11 cellular contexts compared by ENCODE assay signal in genomic region chr2:171957061-171957460, GRCh38. TPM values are rescaled to one million over a fixed set of nuclear protein-coding genes. Genes with fewer than 3 reads are reported as not detected.
DNase-seq lines count a peak whose midpoint lies in the region; ATAC-seq, FAIRE-seq and TF ChIP-seq lines count a peak whose summit lies in the region.
"Had no signal": no experiment of that assay in that cellular context is flagged by ENCODE, and none has a peak within 500 bp of the region (broad histone marks: within the 10 kb centered on the region; RNA-seq: fewer than 3 reads in every experiment).

No MANE protein-coding gene starts in this region.

- H2AFZ ChIP-seq in K562 (ENCODE audit: low read depth, low read length) (no peak overlapping the region), neural progenitor cell (replicated peaks) (no peak overlapping the region)

- H3K9me3 ChIP-seq in K562 (replicated peaks; ENCODE audit: control insufficient read depth, insufficient read depth, low read depth, low read length), result no peaks in the 10 kb centered on the region
- no peaks in the 10 kb centered on the region for H3K9me3 ChIP-seq in neural progenitor cell (ENCODE audit: low read depth)
- H3K9me3 ChIP-seq: lower lobe of right lung, tibial nerve had no signal

- no peak for TF ChIP-seq EP300 in K562 (IDR thresholded peaks at IDR 0.05; ENCODE audit: low read length)

- no peak overlapping the region for H3K4me3 Mint-ChIP-seq in neural progenitor cell
- H3K4me3 Mint-ChIP-seq: CD4-positive, alpha-beta memory T cell had no signal

- H3K79me2 ChIP-seq in K562 (ENCODE audit: control insufficient read depth, insufficient read depth, low read length) (peaks cover 12% of the 10 kb centered on the region; the same call in 1 of the 3 replicates), neural progenitor cell (ENCODE audit: low read depth) (peaks cover 6% of the 10 kb centered on the region)

- intact Hi-C loops in K562 (cut with micrococcal nuclease), result loop anchor here (1.0 kb wide), 1 partner anchor 146 kb away; no protein-coding TSS in a partner anchor

- H3K9ac ChIP-seq in K562 (ENCODE audit: insufficient read depth in 1 of 2, low read depth in 2 of 2, low read length in 2 of 2) (no peak overlapping the region), neural progenitor cell (no peak overlapping the region)

- H3K4me2 ChIP-seq in K562 (ENCODE audit: insufficient read depth, low read length) (no peak overlapping the region), neural progenitor cell (no peak overlapping the region)

- H3K27ac ChIP-seq in K562 (ENCODE audit: extremely low read depth, low read depth, low read length) (peak overlapping the region; percentile 3; the same call in 1 of the 3 replicates), neural progenitor cell (peak overlapping the region; percentile 56)
- H3K27ac ChIP-seq: tibial nerve had no signal

- no peaks in the 10 kb centered on the region for H3K9me3 Mint-ChIP-seq in neural progenitor cell
- H3K9me3 Mint-ChIP-seq: CD4-positive, alpha-beta memory T cell had no signal

- ATAC-seq in K562 (peak; percentile 59), HG03159 (IDR thresholded peaks at IDR 0.05; ENCODE audit: unreplicated experiment) (no peak)

- H3K36me3 Mint-ChIP-seq in neural progenitor cell, result peaks cover 15% of the 10 kb centered on the region

- no peaks in the 10 kb centered on the region; a peak in 1 of 5 replicates for H3K4me1 ChIP-seq in K562 (replicated peaks in 1 of 2; ENCODE audit: control insufficient read depth in 2 of 2, insufficient read depth in 2 of 2, low read length in 2 of 2)
- H3K4me1 ChIP-seq in neural progenitor cell, result no peaks in the 10 kb centered on the region
- H3K4me1 ChIP-seq: lower lobe of right lung had no signal

- H3K36me3 ChIP-seq in K562 (ENCODE audit: control insufficient read depth, insufficient read depth, low read length), result peaks cover 60% of the 10 kb centered on the region
- no peaks in the 10 kb centered on the region for H3K36me3 ChIP-seq in neural progenitor cell

- TF ChIP-seq CTCF in K562 (IDR thresholded peaks at IDR 0.05 in 2 of 3, conservative IDR thresholded peaks at IDR 0.05 in 1 of 3; ENCODE audit: insufficient read depth in 2 of 3, low read depth in 1 of 3, low read length in 3 of 3), result peak; percentile 18 to 50 (median 28); a peak in 3 of 6 replicates
- peak; percentile 26 for TF ChIP-seq CTCF in neural progenitor cell (IDR thresholded peaks at IDR 0.05)

- WGBS in K562 (ENCODE audit: insufficient coverage, low coverage, missing lambda C conversion rate), result 97% methylated on average over 2 of the region's 2 CpGs

- H4K20me1 ChIP-seq in K562 (replicated peaks; ENCODE audit: control insufficient read depth, insufficient read depth, low read length) (no peaks in the 10 kb centered on the region), neural progenitor cell (ENCODE audit: low read depth) (no peaks in the 10 kb centered on the region)

- POLR2A ChIA-PET in K562 (lab: Yijun Ruan, JAX), result interaction anchor here (0.7 to 0.8 kb wide), 2 partner anchors 13 to 58 kb away, joined by 3 read pairs; no protein-coding TSS in a partner anchor

- no peaks in the 10 kb centered on the region for H3K9me1 ChIP-seq in K562 (ENCODE audit: control insufficient read depth, insufficient read depth, low read length)

- peaks cover 17% of the 10 kb centered on the region for H3F3A ChIP-seq in neural progenitor cell (ENCODE audit: low read depth)

- H3K4me3 ChIP-seq in K562 (no peak overlapping the region), neural progenitor cell (no peak overlapping the region)
- H3K4me3 ChIP-seq: lower lobe of right lung, tibial nerve had no signal

- TF ChIP-seq POLR2A in K562 (conservative IDR thresholded peaks at IDR 0.05), result no peak

- in situ Hi-C loops in K562 (cut with MboI), result no loop called here

- H3K27ac Mint-ChIP-seq in neural progenitor cell, result no peak overlapping the region
- H3K27ac Mint-ChIP-seq: CD4-positive, alpha-beta memory T cell had no signal

- no peaks in the 10 kb centered on the region for H3K4me1 Mint-ChIP-seq in neural progenitor cell

- H3K27me3 Mint-ChIP-seq in neural progenitor cell (ENCODE audit: insufficient read depth, low read depth), result no peaks in the 10 kb centered on the region
- H3K27me3 Mint-ChIP-seq: CD4-positive, alpha-beta memory T cell had no signal

- TF ChIP-seq RAD21 in K562 (CRISPR knock-in tag; conservative IDR thresholded peaks at IDR 0.05 in 1 of 2, IDR thresholded peaks at IDR 0.05 in 1 of 2), result peak; percentile 60 to 74

- CTCF ChIA-PET in K562 (lab: Yijun Ruan, JAX; ENCODE audit: low intra/inter-chr PET ratio), result interaction anchor here (2.1 kb wide), 1 partner anchor 146 kb away, joined by 15 read pairs; the partner anchor contains the start of gene DLX2

- BruUV-seq in K562 (replicated peaks; lab: Mats Ljungman, UMichigan), result no TSS peak

- no peaks in the 10 kb centered on the region for H3K27me3 ChIP-seq in K562 (ENCODE audit: control insufficient read depth in 2 of 2, insufficient read depth in 2 of 2, low read length in 2 of 2)
- no peaks in the 10 kb centered on the region for H3K27me3 ChIP-seq in neural progenitor cell
- H3K27me3 ChIP-seq: tibial nerve had no signal

- FAIRE-seq in K562 (lab: Jason Lieb, UNC), result no peak

- DNase-seq in SIG-M5 treated with dmso at 0.1 percent for 504 hours (lab: John Stamatoyannopoulos, UW; ENCODE audit: unreplicated experiment) (peak; percentile 72), SIG-M5 (lab: John Stamatoyannopoulos, UW) (no peak), M059J (ENCODE audit: low read depth) (peak; percentile 55), K562 (ENCODE audit: extremely low read depth in 1 of 4, low spot score in 3 of 4) (peak in 1 of 4 experiments; percentile 22), neural progenitor cell (ENCODE audit: low spot score) (peak; percentile 9), iPS-NIHi11 (ENCODE audit: low spot score) (no peak)
- DNase-seq in activated effector memory CD4-positive, alpha-beta T cell treated with Interleukin-2 at 50 U/mL for 16 hours, result no peak
- DNase-seq: lower lobe of right lung had no signal

TF ChIP-seq in K562, 482 proteins besides CTCF, POLR2A, EP300 and RAD21 (continues in another document):
- TF ChIP-seq POLR2G (IDR thresholded peaks at IDR 0.05; ENCODE audit: low read depth, low read length), result 0 out of 2 replicates have a peak, but pooled peaks have one; percentile 14

RNA-seq across cellular contexts. Expression of gene HAT1, which starts 34.8 kb away (rescaled TPM):
- total RNA-seq in M059J (2014; rRNA removed; shearing (Covaris generic)), result 99.6 and 151 TPM in 2 replicates
- total RNA-seq in K562 (2011; cell fraction: chromatin; rRNA removed; ENCODE audit: low replicate concordance), result 45.2 and 99.1 TPM in 2 replicates
- total RNA-seq in K562 (2011; cell fraction: nucleolus; rRNA removed), result 30.7 and 34.7 TPM in 2 replicates
- total RNA-seq in K562 (2011; cell fraction: nucleoplasm; rRNA removed), result 57.9 and 59.7 TPM in 2 replicates
- total RNA-seq in K562 (2014; rRNA removed) (104 and 125 TPM in 2 replicates), K562 (2014; rRNA removed; fragmentation: Illumina TruSeq; extraction: Trizol) (216 and 262 TPM in 2 replicates), K562 (2015; rRNA removed; fragmentation: Illumina TruSeq; extraction: Trizol) (159 and 171 TPM in 2 replicates), K562 (2021) (148 and 162 TPM in 2 replicates), neural progenitor cell (ENCODE audit: low replicate concordance) (63.6 and 109 TPM in 2 replicates)
- polyA plus RNA-seq in K562 (2011; rRNA removed) (176 and 298 TPM in 2 replicates), K562 (2014; fragmentation: Illumina TruSeq; extraction: Trizol) (243 and 269 TPM in 2 replicates), K562 (2014; fragmentation: Nextera tagmentation; extraction: Ambion mirVana) (100 to 1,000 TPM; 369 to 384 TPM), K562 (2014; rRNA removed) (217 and 244 TPM in 2 replicates)
- polyA plus RNA-seq in K562 (2011; cell fraction: cytosol; rRNA removed), result 44.8 and 95.3 TPM in 2 replicates
- polyA plus RNA-seq in K562 (2011; cell fraction: nucleus; rRNA removed), result 22.2 and 34.5 TPM in 2 replicates
- 157 and 173 TPM in 2 replicates for polyA plus RNA-seq in K562 (2012)
- polyA minus RNA-seq in K562 (2011; rRNA and poly(A)+ RNA removed), result 190 and 212 TPM in 2 replicates
- 43.4 and 67.5 TPM in 2 replicates for polyA minus RNA-seq in K562 (2011; cell fraction: cytosol; rRNA and poly(A)+ RNA removed)
- 25.4 and 46.1 TPM in 2 replicates for polyA minus RNA-seq in K562 (2011; cell fraction: nucleus; rRNA and poly(A)+ RNA removed)

RNA-seq across cellular contexts. Expression of gene METAP1D, which starts 42.7 kb away (rescaled TPM):
- 6.8 and 7.8 TPM in 2 replicates for total RNA-seq in M059J (2014; rRNA removed; shearing (Covaris generic))
- total RNA-seq in K562 (2011; cell fraction: chromatin; rRNA removed; ENCODE audit: low replicate concordance), result 22.7 and 40.0 TPM in 2 replicates
- total RNA-seq in K562 (2011; cell fraction: nucleolus; rRNA removed), result 11.0 and 14.9 TPM in 2 replicates
- total RNA-seq in K562 (2011; cell fraction: nucleoplasm; rRNA removed), result 23.9 and 25.0 TPM in 2 replicates
- total RNA-seq in K562 (2014; rRNA removed) (10.2 TPM in 2 replicates), K562 (2014; rRNA removed; fragmentation: Illumina TruSeq; extraction: Trizol) (17.0 and 17.2 TPM in 2 replicates), K562 (2015; rRNA removed; fragmentation: Illumina TruSeq; extraction: Trizol) (15.6 and 17.8 TPM in 2 replicates), K562 (2021) (9.9 and 10.8 TPM in 2 replicates), neural progenitor cell (ENCODE audit: low replicate concordance) (8.2 and 9.8 TPM in 2 replicates)
- polyA plus RNA-seq in K562 (2011; rRNA removed) (20.0 and 22.5 TPM in 2 replicates), K562 (2014; fragmentation: Illumina TruSeq; extraction: Trizol) (16.7 and 23.4 TPM in 2 replicates), K562 (2014; fragmentation: Nextera tagmentation; extraction: Ambion mirVana) (10 to 100 TPM in 1 of 2 experiments, 1 to 10 TPM in 1; 8.0 to 10.4 TPM), K562 (2014; rRNA removed) (15.7 and 17.8 TPM in 2 replicates)
- 5.7 and 10.8 TPM in 2 replicates for polyA plus RNA-seq in K562 (2011; cell fraction: cytosol; rRNA removed)
- 34.4 and 43.2 TPM in 2 replicates for polyA plus RNA-seq in K562 (2011; cell fraction: nucleus; rRNA removed)
- 11.6 and 21.5 TPM in 2 replicates for polyA plus RNA-seq in K562 (2012)
- polyA minus RNA-seq in K562 (2011; rRNA and poly(A)+ RNA removed), result 19.2 and 22.6 TPM in 2 replicates
- 5.2 and 6.3 TPM in 2 replicates for polyA minus RNA-seq in K562 (2011; cell fraction: cytosol; rRNA and poly(A)+ RNA removed)
- polyA minus RNA-seq in K562 (2011; cell fraction: nucleus; rRNA and poly(A)+ RNA removed), result 25.7 and 37.0 TPM in 2 replicates

Comparison
In these comparisons a context has a peak if more than half of its experiments do, and no peak if none do; other contexts are left out.
1. DNase-seq: peak in SIG-M5 treated with dmso at 0.1 percent for 504 hours (single experiment), M059J (single experiment) and neural progenitor cell (single experiment); none in SIG-M5 (single experiment), iPS-NIHi11 (single experiment) and activated effector memory CD4-positive, alpha-beta T cell treated with Interleukin-2 at 50 U/mL for 16 hours (single experiment).